In genomic region chr19:28638445-28638844, GRCh38 we compare ENCODE assay signal across 1 cellular context.
TF ChIP-seq lines count a peak whose summit lies in the region.

No MANE protein-coding gene starts in this region.

TF ChIP-seq in K562, 482 proteins besides CTCF, POLR2A, EP300 and RAD21 (continued from another document):
- TF ChIP-seq TRIM25 (IDR thresholded peaks at IDR 0.05; ENCODE audit: borderline replicate concordance) (no peak), SMARCE1 (IDR thresholded peaks at IDR 0.05) (no peak), POLR2AphosphoS2 (IDR thresholded peaks at IDR 0.05; ENCODE audit: low read length) (no peak), GABPB2 (CRISPR knock-in tag; conservative IDR thresholded peaks at IDR 0.05) (no peak), BHLHE40 (IDR thresholded peaks at IDR 0.05; ENCODE audit: low read length) (no peak), CBFA2T3 (IDR thresholded peaks at IDR 0.05) (peak; percentile 52), CEBPB (tag; IDR thresholded peaks at IDR 0.05) (no peak), ZEB2 (IDR thresholded peaks at IDR 0.05) (no peak), SUPT5H (IDR thresholded peaks at IDR 0.05) (no peak), ZFP30 (CRISPR knock-in tag; IDR thresholded peaks at IDR 0.05; ENCODE audit: borderline replicate concordance) (no peak), ARID1B (IDR thresholded peaks at IDR 0.05) (peak; percentile 40; the same call in 1 of the 2 replicates), DPF2 (IDR thresholded peaks at IDR 0.05) (peak; percentile 36; the same call in 1 of the 2 replicates), CBX8 (IDR thresholded peaks at IDR 0.05; ENCODE audit: borderline replicate concordance, extremely low read depth, low read depth, low read length, poor library complexity, severe bottlenecking) (no peak), ZNF778 (CRISPR knock-in tag; IDR thresholded peaks at IDR 0.05) (no peak), JUNB (CRISPR knock-in tag; conservative IDR thresholded peaks at IDR 0.05) (no peak), RAD51 (IDR thresholded peaks at IDR 0.05; ENCODE audit: borderline replicate concordance, low read depth) (no peak), PRMT5 (CRISPR knock-in tag; IDR thresholded peaks at IDR 0.05) (no peak), TCF3 (CRISPR knock-in tag; IDR thresholded peaks at IDR 0.05) (peak; percentile 76), MNT (conservative IDR thresholded peaks at IDR 0.05) (no peak), ARHGAP35 (IDR thresholded peaks at IDR 0.05; ENCODE audit: partially characterized antibody) (no peak), CBFA2T2 (conservative IDR thresholded peaks at IDR 0.05) (0 out of 2 replicates have a peak, but pooled peaks have one; percentile 18), KDM5B (IDR thresholded peaks at IDR 0.05; ENCODE audit: insufficient replicate concordance, low read depth, low read length) (no peak), MTF1 (CRISPR knock-in tag; IDR thresholded peaks at IDR 0.05; ENCODE audit: borderline replicate concordance) (no peak), ZNF436 (CRISPR knock-in tag; IDR thresholded peaks at IDR 0.05) (no peak), ZNF589 (CRISPR knock-in tag; IDR thresholded peaks at IDR 0.05; ENCODE audit: low read depth) (no peak), BRD9 (IDR thresholded peaks at IDR 0.05; ENCODE audit: low read depth, partially characterized antibody) (no peak), ZNF316 (IDR thresholded peaks at IDR 0.05) (0 out of 2 replicates have a peak, but pooled peaks have one; percentile 1), MAFG (tag; conservative IDR thresholded peaks at IDR 0.05) (peak; percentile 27; the same call in 1 of the 2 replicates), ELF1 (tag; IDR thresholded peaks at IDR 0.05) (no peak), RCOR1 (IDR thresholded peaks at IDR 0.05; ENCODE audit: borderline replicate concordance in 1 of 2, low read depth in 2 of 2, low read length in 2 of 2) (peak in 1 of 2 experiments; percentile 30; a peak in 1 of 4 replicates), DACH1 (IDR thresholded peaks at IDR 0.05; ENCODE audit: partially characterized antibody) (no peak), CTBP1 (IDR thresholded peaks at IDR 0.05; ENCODE audit: borderline replicate concordance) (peak; percentile 38; the same call in 1 of the 2 replicates), TFAP4 (CRISPR knock-in tag; IDR thresholded peaks at IDR 0.05; ENCODE audit: borderline replicate concordance) (no peak), ZBED1 (IDR thresholded peaks at IDR 0.05) (no peak), HCFC1 (IDR thresholded peaks at IDR 0.05; ENCODE audit: low read depth, low read length) (no peak), CTCFL (IDR thresholded peaks at IDR 0.05; ENCODE audit: borderline replicate concordance, insufficient read depth, low read depth, low read length, poor library complexity, severe bottlenecking) (no peak), SRSF3 (IDR thresholded peaks at IDR 0.05; ENCODE audit: insufficient read depth, low read length) (no peak), TCF7 (IDR thresholded peaks at IDR 0.05; ENCODE audit: borderline replicate concordance) (no peak), MYBL2 (IDR thresholded peaks at IDR 0.05; ENCODE audit: low read depth) (no peak), MYBL2 (CRISPR knock-in tag; IDR thresholded peaks at IDR 0.05; ENCODE audit: borderline replicate concordance) (no peak), SMARCA4 (IDR thresholded peaks at IDR 0.05) (0 out of 2 replicates have a peak, but pooled peaks have one; percentile 26), CUX1 (CRISPR knock-in tag; IDR thresholded peaks at IDR 0.05) (no peak), ELK3 (CRISPR knock-in tag; IDR thresholded peaks at IDR 0.05) (no peak), HDGF (IDR thresholded peaks at IDR 0.05) (no peak), HDAC1 (IDR thresholded peaks at IDR 0.05) (no peak), PTTG1 (tag; IDR thresholded peaks at IDR 0.05; ENCODE audit: low read depth) (no peak), TAL1 (IDR thresholded peaks at IDR 0.05) (peak; percentile 17; the same call in 1 of the 2 replicates), ATF1 (CRISPR knock-in tag; IDR thresholded peaks at IDR 0.05) (no peak), ATF1 (tag; IDR thresholded peaks at IDR 0.05) (no peak), HMGN3 (IDR thresholded peaks at IDR 0.05; ENCODE audit: borderline replicate concordance, extremely low read depth, insufficient read length, low read depth, low read length) (no peak), C11orf30 (IDR thresholded peaks at IDR 0.05; ENCODE audit: low read depth) (peak; percentile 20; the same call in 1 of the 2 replicates)
